8 cellular contexts compared by ENCODE assay signal in the genomic region with DNA sequence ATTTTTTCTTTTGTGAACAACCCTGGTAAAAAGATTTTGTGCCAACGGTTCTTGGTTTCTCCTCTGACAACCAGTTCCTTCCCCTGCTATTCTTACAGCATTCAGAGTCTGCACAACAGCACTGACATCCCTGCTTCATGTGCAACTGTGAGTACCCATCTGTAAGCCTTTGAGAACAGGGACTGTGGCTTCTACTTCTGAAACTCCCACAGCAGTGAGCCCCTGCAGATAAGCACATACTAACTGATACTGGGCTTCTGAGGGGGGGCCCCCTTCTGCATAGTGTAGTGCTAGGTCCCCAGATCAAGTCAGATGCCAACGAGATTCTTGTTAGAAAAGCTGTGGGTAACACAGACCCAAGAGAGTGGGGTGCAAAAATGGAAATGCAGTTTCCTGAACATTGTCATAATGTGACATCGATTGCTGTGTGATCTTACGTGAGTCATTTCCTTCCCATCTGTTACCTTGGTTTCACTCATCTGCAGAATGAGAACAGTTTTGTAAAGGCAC. TPM values are rescaled to one million over a fixed set of nuclear protein-coding genes. Genes with fewer than 3 reads are reported as not detected.
DNase-seq lines count a peak whose midpoint lies in the region; ATAC-seq, FAIRE-seq and TF ChIP-seq lines count a peak whose summit lies in the region.

No MANE protein-coding gene starts in this region.

- H4K20me1 ChIP-seq in GM23338 (replicated peaks; ENCODE audit: insufficient read depth), result no peaks in the 10 kb centered on the region

- H3K4me1 ChIP-seq in GM23338 (ENCODE audit: insufficient read depth) (no peaks in the 10 kb centered on the region), BE2C (no peaks in the 10 kb centered on the region)

- H2AFZ ChIP-seq in GM23338, result peak overlapping the region; percentile 47; the same call in 1 of the 2 replicates

- no peaks in the 10 kb centered on the region for H3K36me3 Mint-ChIP-seq in GM23338 (ENCODE audit: low read depth)
- no peaks in the 10 kb centered on the region for H3K36me3 Mint-ChIP-seq in progenitor cell of endocrine pancreas (ENCODE audit: insufficient read depth)

- H3K36me3 ChIP-seq in GM23338 (ENCODE audit: insufficient read depth) (no peaks in the 10 kb centered on the region), BE2C (no peaks in the 10 kb centered on the region)

- H3K27ac Mint-ChIP-seq in GM23338, result no peak overlapping the region
- no peak overlapping the region for H3K27ac Mint-ChIP-seq in progenitor cell of endocrine pancreas

- no peak overlapping the region for H3K27ac ChIP-seq in GM23338 (ENCODE audit: low read depth)

- H3K27me3 Mint-ChIP-seq in GM23338 (ENCODE audit: insufficient read depth, low read depth, poor library complexity) (peaks cover 2% of the 10 kb centered on the region), progenitor cell of endocrine pancreas (peaks cover 9% of the 10 kb centered on the region)

- DNase-seq in GM12891 (ENCODE audit: insufficient read length, low spot score) (no peak), GM23338 (ENCODE audit: low spot score) (no peak), MV-4-11 (lab: John Stamatoyannopoulos, UW) (peak; percentile 57), G401 (ENCODE audit: low spot score) (no peak), BE2C (no peak), progenitor cell of endocrine pancreas (ENCODE audit: low spot score, unreplicated experiment) (no peak)
- peak; percentile 9 to 66 for DNase-seq in activated T-helper 1 cell treated with anti-CD3 and anti-CD28 coated beads, Interleukin-2, amount 50 U/mL, for 16 hours (ENCODE audit: low read depth in 1 of 2, low spot score in 1 of 2)
- DNase-seq in stimulated activated CD4-positive, alpha-beta T cell treated with anti-CD3 and anti-CD28 coated beads, Interleukin-2, amount 100 ng/mL, for 48 hours, result peak; percentile 60 to 63

- H3K4me3 Mint-ChIP-seq in GM23338 (no peak overlapping the region), progenitor cell of endocrine pancreas (ENCODE audit: low read depth) (no peak overlapping the region)

- H3K79me2 ChIP-seq in GM23338 (replicated peaks; ENCODE audit: insufficient read depth), result no peaks in the 10 kb centered on the region

- H3K4me3 ChIP-seq in GM23338 (no peak overlapping the region), BE2C (ENCODE audit: low read depth, low read length) (no peak overlapping the region)

- H3K9me2 ChIP-seq in GM23338 (ENCODE audit: insufficient read depth), result no peaks in the 10 kb centered on the region

- H3F3A ChIP-seq in GM23338 (replicated peaks; ENCODE audit: low read depth), result no peaks in the 10 kb centered on the region

- no peak overlapping the region for H3K4me2 ChIP-seq in GM23338

- no peak for ATAC-seq in GM23338

- H3K9me3 ChIP-seq in BE2C, result no peaks in the 10 kb centered on the region; the same call in 1 of the 2 replicates

- in situ Hi-C loops in G401 (cut with HindIII; ENCODE audit: low sequenced_read_pairs), result no loop called here

- TF ChIP-seq CTCF in GM23338 (conservative IDR thresholded peaks at IDR 0.05; ENCODE audit: low read depth in 2 of 2), result no peak
- no peak for TF ChIP-seq CTCF in BE2C (IDR thresholded peaks at IDR 0.05; ENCODE audit: low read depth, low read length)
- no peak for TF ChIP-seq CTCF in progenitor cell of endocrine pancreas (IDR thresholded peaks at IDR 0.05; ENCODE audit: unreplicated experiment)

- peak; percentile 92 for TF ChIP-seq POLR2A in GM12891 (IDR thresholded peaks at IDR 0.05; ENCODE audit: low read depth, low read length)

- FAIRE-seq in GM12891 (lab: Jason Lieb, UNC), result peak; percentile 98

- no peaks in the 10 kb centered on the region for H3K27me3 ChIP-seq in GM23338 (ENCODE audit: insufficient read depth)
- no peaks in the 10 kb centered on the region for H3K27me3 ChIP-seq in BE2C

- H3K4me1 Mint-ChIP-seq in GM23338 (no peaks in the 10 kb centered on the region), progenitor cell of endocrine pancreas (ENCODE audit: low read depth) (peaks cover 3% of the 10 kb centered on the region)

- H3K9me3 Mint-ChIP-seq in GM23338, result no peaks in the 10 kb centered on the region; the same call in 2 of the 3 replicates
- H3K9me3 Mint-ChIP-seq in progenitor cell of endocrine pancreas (ENCODE audit: low read depth), result no peaks in the 10 kb centered on the region

TF ChIP-seq in GM12891, 5 proteins besides CTCF, POLR2A, EP300 and RAD21:
- TF ChIP-seq POU2F2 (IDR thresholded peaks at IDR 0.05; ENCODE audit: low read depth, low read length), result peak; percentile 91
- peak; percentile 64 for TF ChIP-seq TAF1 (IDR thresholded peaks at IDR 0.05; ENCODE audit: low read depth, low read length)
- TF ChIP-seq PAX5 (IDR thresholded peaks at IDR 0.05; ENCODE audit: insufficient read depth, low read length, severe bottlenecking), result no peak
- peak; percentile 88 for TF ChIP-seq POLR2AphosphoS5 (IDR thresholded peaks at IDR 0.05; ENCODE audit: low read depth, low read length)
- peak; percentile 17; the same call in 1 of the 2 replicates for TF ChIP-seq SPI1 (IDR thresholded peaks at IDR 0.05; ENCODE audit: low read depth, low read length)
TF ChIP-seq in GM12891: peak in this region for 4.

TF ChIP-seq in GM23338, 12 proteins besides CTCF, POLR2A, EP300 and RAD21 (continues in another document):
- TF ChIP-seq JUNB (IDR thresholded peaks at IDR 0.05; ENCODE audit: unreplicated experiment) (no peak), EZH2 (IDR thresholded peaks at IDR 0.05; ENCODE audit: low read depth, unreplicated experiment) (no peak), ZNF331 (CRISPR knock-in tag; IDR thresholded peaks at IDR 0.05; ENCODE audit: low read depth) (no peak), POLR2AphosphoS5 (IDR thresholded peaks at IDR 0.05; ENCODE audit: low read depth) (no peak), STAT1 (IDR thresholded peaks at IDR 0.05; ENCODE audit: unreplicated experiment) (no peak), ZNF114 (CRISPR knock-in tag; IDR thresholded peaks at IDR 0.05) (no peak), EZH2phosphoT487 (IDR thresholded peaks at IDR 0.05; ENCODE audit: unreplicated experiment) (no peak), NANOG (IDR thresholded peaks at IDR 0.05; ENCODE audit: borderline replicate concordance) (no peak)
- TF ChIP-seq, protein P1, sequence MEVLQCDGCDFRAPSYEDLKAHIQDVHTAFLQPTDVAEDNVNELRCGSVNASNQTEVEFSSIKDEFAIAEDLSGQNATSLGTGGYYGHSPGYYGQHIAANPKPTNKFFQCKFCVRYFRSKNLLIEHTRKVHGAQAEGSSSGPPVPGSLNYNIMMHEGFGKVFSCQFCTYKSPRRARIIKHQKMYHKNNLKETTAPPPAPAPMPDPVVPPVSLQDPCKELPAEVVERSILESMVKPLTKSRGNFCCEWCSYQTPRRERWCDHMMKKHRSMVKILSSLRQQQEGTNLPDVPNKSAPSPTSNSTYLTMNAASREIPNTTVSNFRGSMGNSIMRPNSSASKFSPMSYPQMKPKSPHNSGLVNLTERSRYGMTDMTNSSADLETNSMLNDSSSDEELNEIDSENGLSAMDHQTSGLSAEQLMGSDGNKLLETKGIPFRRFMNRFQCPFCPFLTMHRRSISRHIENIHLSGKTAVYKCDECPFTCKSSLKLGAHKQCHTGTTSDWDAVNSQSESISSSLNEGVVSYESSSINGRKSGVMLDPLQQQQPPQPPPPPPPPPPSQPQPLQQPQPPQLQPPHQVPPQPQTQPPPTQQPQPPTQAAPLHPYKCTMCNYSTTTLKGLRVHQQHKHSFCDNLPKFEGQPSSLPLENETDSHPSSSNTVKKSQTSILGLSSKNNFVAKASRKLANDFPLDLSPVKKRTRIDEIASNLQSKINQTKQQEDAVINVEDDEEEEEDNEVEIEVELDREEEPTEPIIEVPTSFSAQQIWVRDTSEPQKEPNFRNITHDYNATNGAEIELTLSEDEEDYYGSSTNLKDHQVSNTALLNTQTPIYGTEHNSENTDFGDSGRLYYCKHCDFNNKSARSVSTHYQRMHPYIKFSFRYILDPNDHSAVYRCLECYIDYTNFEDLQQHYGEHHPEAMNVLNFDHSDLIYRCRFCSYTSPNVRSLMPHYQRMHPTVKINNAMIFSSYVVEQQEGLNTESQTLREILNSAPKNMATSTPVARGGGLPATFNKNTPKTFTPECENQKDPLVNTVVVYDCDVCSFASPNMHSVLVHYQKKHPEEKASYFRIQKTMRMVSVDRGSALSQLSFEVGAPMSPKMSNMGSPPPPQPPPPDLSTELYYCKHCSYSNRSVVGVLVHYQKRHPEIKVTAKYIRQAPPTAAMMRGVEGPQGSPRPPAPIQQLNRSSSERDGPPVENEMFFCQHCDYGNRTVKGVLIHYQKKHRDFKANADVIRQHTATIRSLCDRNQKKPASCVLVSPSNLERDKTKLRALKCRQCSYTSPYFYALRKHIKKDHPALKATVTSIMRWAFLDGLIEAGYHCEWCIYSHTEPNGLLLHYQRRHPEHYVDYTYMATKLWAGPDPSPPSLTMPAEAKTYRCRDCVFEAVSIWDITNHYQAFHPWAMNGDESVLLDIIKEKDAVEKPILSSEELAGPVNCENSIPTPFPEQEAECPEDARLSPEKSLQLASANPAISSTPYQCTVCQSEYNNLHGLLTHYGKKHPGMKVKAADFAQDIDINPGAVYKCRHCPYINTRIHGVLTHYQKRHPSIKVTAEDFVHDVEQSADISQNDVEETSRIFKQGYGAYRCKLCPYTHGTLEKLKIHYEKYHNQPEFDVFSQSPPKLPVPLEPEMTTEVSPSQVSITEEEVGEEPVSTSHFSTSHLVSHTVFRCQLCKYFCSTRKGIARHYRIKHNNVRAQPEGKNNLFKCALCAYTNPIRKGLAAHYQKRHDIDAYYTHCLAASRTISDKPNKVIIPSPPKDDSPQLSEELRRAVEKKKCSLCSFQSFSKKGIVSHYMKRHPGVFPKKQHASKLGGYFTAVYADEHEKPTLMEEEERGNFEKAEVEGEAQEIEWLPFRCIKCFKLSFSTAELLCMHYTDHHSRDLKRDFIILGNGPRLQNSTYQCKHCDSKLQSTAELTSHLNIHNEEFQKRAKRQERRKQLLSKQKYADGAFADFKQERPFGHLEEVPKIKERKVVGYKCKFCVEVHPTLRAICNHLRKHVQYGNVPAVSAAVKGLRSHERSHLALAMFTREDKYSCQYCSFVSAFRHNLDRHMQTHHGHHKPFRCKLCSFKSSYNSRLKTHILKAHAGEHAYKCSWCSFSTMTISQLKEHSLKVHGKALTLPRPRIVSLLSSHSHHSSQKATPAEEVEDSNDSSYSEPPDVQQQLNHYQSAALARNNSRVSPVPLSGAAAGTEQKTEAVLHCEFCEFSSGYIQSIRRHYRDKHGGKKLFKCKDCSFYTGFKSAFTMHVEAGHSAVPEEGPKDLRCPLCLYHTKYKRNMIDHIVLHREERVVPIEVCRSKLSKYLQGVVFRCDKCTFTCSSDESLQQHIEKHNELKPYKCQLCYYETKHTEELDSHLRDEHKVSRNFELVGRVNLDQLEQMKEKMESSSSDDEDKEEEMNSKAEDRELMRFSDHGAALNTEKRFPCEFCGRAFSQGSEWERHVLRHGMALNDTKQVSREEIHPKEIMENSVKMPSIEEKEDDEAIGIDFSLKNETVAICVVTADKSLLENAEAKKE (CRISPR knock-in tag; IDR thresholded peaks at IDR 0.05), result no peak

RNA-seq across cellular contexts. Expression of gene NINJ2, which starts 11.1 kb away (rescaled TPM):
- 15.5 TPM for polyA plus RNA-seq in GM12891 (2012; ENCODE audit: low read depth, missing spikeins)
- total RNA-seq in GM23338 (2014; rRNA removed; shearing (Covaris generic)), result 0.94 and 2.1 TPM in 2 replicates
- 1.2 and 2.6 TPM in 2 replicates for polyA plus RNA-seq in GM23338 (2016; fragmentation: Nextera tagmentation; extraction: Ambion mirVana)
- total RNA-seq in G401 (2014; rRNA removed; shearing (Covaris generic)), result 0.31 and 5.0 TPM in 2 replicates
- 3.1 TPM for polyA plus RNA-seq in BE2C (2012; ENCODE audit: insufficient read depth, insufficient read length, low read depth)
- 3.0 and 4.0 TPM in 2 replicates for total RNA-seq in progenitor cell of endocrine pancreas

Comparison
In these comparisons a context has a peak if more than half of its experiments do, and no peak if none do; other contexts are left out.
1. DNase-seq: peak in MV-4-11 (single experiment), activated T-helper 1 cell treated with anti-CD3 and anti-CD28 coated beads, Interleukin-2, amount 50 U/mL, for 16 hours (2 of 2) and stimulated activated CD4-positive, alpha-beta T cell treated with anti-CD3 and anti-CD28 coated beads, Interleukin-2, amount 100 ng/mL, for 48 hours (2 of 2); none in GM12891 (single experiment), GM23338 (single experiment), G401 (single experiment), BE2C (single experiment) and progenitor cell of endocrine pancreas (single experiment).